Comparison of ENCODE assay signal across 19 cellular contexts in genomic region chr1:160826546-160826945, GRCh38. TPM values are rescaled to one million over a fixed set of nuclear protein-coding genes. Genes with fewer than 3 reads are reported as not detected.
DNase-seq lines count a peak whose midpoint lies in the region; ATAC-seq and TF ChIP-seq lines count a peak whose summit lies in the region.
"Had no signal": no experiment of that assay in that cellular context is flagged by ENCODE, and none has a peak within 500 bp of the region (broad histone marks: within the 10 kb centered on the region; RNA-seq: fewer than 3 reads in every experiment).

No MANE protein-coding gene starts in this region.

- DNase-seq in Calu3 (peak; percentile 27), M059J (ENCODE audit: low read depth) (peak; percentile 68), fibroblast of pulmonary artery (ENCODE audit: low read depth) (peak; percentile 13), neural crest cell (ENCODE audit: low read depth, low spot score) (no peak), NCI-H526 treated with DMSO at 0.1 percent for 48 hours (lab: John Stamatoyannopoulos, UW) (no peak)
- DNase-seq: activated naive CD4-positive, alpha-beta T cell treated with anti-CD3 and anti-CD28 coated beads for 36 hours; C1 segment of cervical spinal cord; DMS79; KBM-7; NCI-H1092; NCI-H82; stimulated activated CD4-positive, alpha-beta T cell treated with anti-CD3 and anti-CD28 coated beads, Interleukin-4, amount 100 ng/mL, for 4 hours; T-helper 1 cell; testis had no signal

- H3K4me3 ChIP-seq in fibroblast of pulmonary artery (replicated peaks; ENCODE audit: low read depth, low read length), result no peak overlapping the region
- H3K4me3 ChIP-seq: esophagus muscularis mucosa, testis had no signal

- H3K9me3 Mint-ChIP-seq in Calu3 (ENCODE audit: low read depth, unreplicated experiment) (no peaks in the 10 kb centered on the region), neural crest cell (no peaks in the 10 kb centered on the region)
- H3K9me3 Mint-ChIP-seq: activated naive CD4-positive, alpha-beta T cell treated with anti-CD3 and anti-CD28 coated beads for 36 hours had no signal

- CTCF ChIA-PET in Calu3 (lab: Charles Lee), result interaction anchor here (0.6 to 1.7 kb wide), 7 partner anchors 8 to 99 kb away, joined by 3 to 9 read pairs (median 5); no protein-coding TSS in a partner anchor

- no peaks in the 10 kb centered on the region for H3K36me3 Mint-ChIP-seq in Calu3 (ENCODE audit: insufficient read depth, unreplicated experiment)
- no peaks in the 10 kb centered on the region for H3K36me3 Mint-ChIP-seq in neural crest cell (ENCODE audit: low read depth)

- peaks cover 38% of the 10 kb centered on the region for H3K4me1 Mint-ChIP-seq in Calu3 (ENCODE audit: low read depth, unreplicated experiment)
- no peaks in the 10 kb centered on the region for H3K4me1 Mint-ChIP-seq in neural crest cell

- H3K27ac Mint-ChIP-seq in Calu3 (ENCODE audit: unreplicated experiment), result peak overlapping the region; percentile 78
- H3K27ac Mint-ChIP-seq in neural crest cell (ENCODE audit: unreplicated experiment), result peak overlapping the region; percentile 39
- H3K27ac Mint-ChIP-seq: activated naive CD4-positive, alpha-beta T cell treated with anti-CD3 and anti-CD28 coated beads for 36 hours had no signal

- TF ChIP-seq CTCF in Calu3 (IDR thresholded peaks at IDR 0.05; ENCODE audit: unreplicated experiment) (no peak), fibroblast of pulmonary artery (IDR thresholded peaks at IDR 0.05; ENCODE audit: low read length, missing control alignments) (no peak), neural crest cell (conservative IDR thresholded peaks at IDR 0.05) (no peak)

- BruUV-seq in Calu3 (replicated peaks; lab: Mats Ljungman, UMichigan), result no TSS peak

- no peak for ATAC-seq in GM21723 (IDR thresholded peaks at IDR 0.05; ENCODE audit: unreplicated experiment)
- ATAC-seq in HG03108 (IDR thresholded peaks at IDR 0.05; ENCODE audit: unreplicated experiment), result no peak

- H3K27me3 Mint-ChIP-seq in Calu3 (ENCODE audit: unreplicated experiment), result no peaks in the 10 kb centered on the region
- peaks cover 20% of the 10 kb centered on the region for H3K27me3 Mint-ChIP-seq in neural crest cell (ENCODE audit: low read depth)

- intact Hi-C loops in Calu3 (cut with micrococcal nuclease; ENCODE audit: unreplicated experiment), result no loop called here

- no peak overlapping the region for H3K4me3 Mint-ChIP-seq in Calu3 (ENCODE audit: low read depth, unreplicated experiment)
- H3K4me3 Mint-ChIP-seq in neural crest cell, result no peak overlapping the region
- H3K4me3 Mint-ChIP-seq: activated naive CD4-positive, alpha-beta T cell treated with anti-CD3 and anti-CD28 coated beads for 36 hours had no signal

RNA-seq across cellular contexts. Expression of gene LY9, which starts 30.6 kb away (rescaled TPM):
- not detected in 2 replicates for total RNA-seq in Calu3 (2022)
- not detected in 2 replicates for total RNA-seq in M059J (2014; rRNA removed; shearing (Covaris generic))
- not detected in 2 replicates for total RNA-seq in neural crest cell
- total RNA-seq: dermis microvascular lymphatic vessel endothelial cell, skeletal muscle tissue had no signal

RNA-seq across cellular contexts. Expression of gene CD244, which starts 36.1 kb away (rescaled TPM):
- total RNA-seq in Calu3 (2022) (not detected in 2 replicates), neural crest cell (not detected in 2 replicates)
- total RNA-seq in M059J (2014; rRNA removed; shearing (Covaris generic)), result not detected in 2 replicates
- total RNA-seq: dermis microvascular lymphatic vessel endothelial cell had no signal

RNA-seq across cellular contexts. Expression of gene ITLN1, which starts 58.4 kb away (rescaled TPM):
- 0.54 TPM in 1 of 2 replicates, not detected in the other for total RNA-seq in Calu3 (2022)
- total RNA-seq in M059J (2014; rRNA removed; shearing (Covaris generic)), result not detected in 2 replicates
- not detected in 2 replicates for total RNA-seq in neural crest cell
- total RNA-seq: activated naive CD4-positive, alpha-beta T cell treated with anti-CD3 and anti-CD28 coated beads for 36 hours; dermis microvascular lymphatic vessel endothelial cell; skeletal muscle tissue had no signal

Comparison
In these comparisons a context has a peak if more than half of its experiments do, and no peak if none do; other contexts are left out.
1. DNase-seq: peak in Calu3 (single experiment), M059J (single experiment) and fibroblast of pulmonary artery (single experiment); none in neural crest cell (single experiment) and NCI-H526 treated with DMSO at 0.1 percent for 48 hours (single experiment).